Comparison of ENCODE assay signal across 8 cellular contexts in the genomic region with DNA sequence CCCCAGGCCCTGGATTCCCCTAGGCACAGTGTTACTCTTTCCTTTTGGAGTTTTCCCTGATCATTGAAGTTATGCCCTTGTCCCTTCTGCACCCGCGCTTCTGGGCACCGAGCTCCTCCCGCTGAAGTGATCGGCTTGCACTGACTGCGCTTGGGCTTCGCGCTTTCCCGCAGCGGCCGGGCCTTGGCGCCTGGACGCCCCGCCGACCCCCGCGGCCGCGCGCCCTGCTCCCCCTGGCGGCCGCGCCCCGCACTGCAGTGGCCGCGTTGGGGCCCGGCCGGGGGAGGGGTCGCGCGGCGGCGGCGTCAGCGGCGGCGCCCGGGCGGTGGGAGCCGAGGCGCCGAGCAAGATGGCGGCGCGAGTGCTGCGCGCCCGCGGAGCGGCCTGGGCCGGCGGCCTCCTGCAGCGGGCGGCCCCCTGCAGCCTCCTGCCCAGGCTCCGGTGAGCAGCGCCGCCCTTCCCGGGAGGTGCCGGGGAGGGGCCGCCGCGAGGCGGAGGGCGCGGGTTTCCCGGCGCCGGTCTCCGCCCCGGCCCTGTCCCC. TPM values are rescaled to one million over a fixed set of nuclear protein-coding genes. Genes with fewer than 3 reads are reported as not detected.
DNase-seq lines count a peak whose midpoint lies in the region; ATAC-seq and TF ChIP-seq lines count a peak whose summit lies in the region.

Gene NIPSNAP2, plus strand, starts transcription at position 325 of the 541 bp plus-strand sequence. Its CDS starts 25 bp downstream, at position 350.

- intact Hi-C loops in upper lobe of right lung (cut with DNase I) = no loop called here

- H3K9me3 ChIP-seq in ES-I3 (ENCODE audit: control insufficient read depth, insufficient read depth, low read length) = no peaks in the 10 kb centered on the region
- H3K9me3 ChIP-seq in cardiac muscle cell (ENCODE audit: low read depth) = no peaks in the 10 kb centered on the region
- H3K9me3 ChIP-seq in upper lobe of right lung = no peaks in the 10 kb centered on the region

- ATAC-seq in GM21619 (IDR thresholded peaks at IDR 0.05; ENCODE audit: unreplicated experiment) (peak; percentile 68), upper lobe of right lung (peak; percentile 90)

- peak within 1 kb of the TSS; percentile 84 for H3K9ac ChIP-seq in ES-I3 (ENCODE audit: low read depth, low read length)

- peak within 1 kb of the TSS; percentile 78 for H3K4me3 ChIP-seq in Jurkat, Clone E6-1 (ENCODE audit: low read length)
- peak within 1 kb of the TSS; percentile 74 for H3K4me3 ChIP-seq in cardiac muscle cell
- H3K4me3 ChIP-seq in upper lobe of right lung = peak within 1 kb of the TSS; percentile 70

- H3K36me3 ChIP-seq in ES-I3 (ENCODE audit: insufficient read depth, low read length) (peaks cover 3% of the 10 kb centered on the region), cardiac muscle cell (no peaks in the 10 kb centered on the region), upper lobe of right lung (no peaks in the 10 kb centered on the region)

- peak within 1 kb of the TSS; percentile 98 for H3K27ac ChIP-seq in cardiac muscle cell
- peak within 1 kb of the TSS; percentile 96 for H3K27ac ChIP-seq in upper lobe of right lung

- peaks cover 24% of the 10 kb centered on the region for H3K4me1 Mint-ChIP-seq in activated naive CD8-positive, alpha-beta T cell treated with anti-CD3 and anti-CD28 coated beads for 36 hours

- H3K27ac Mint-ChIP-seq in activated naive CD8-positive, alpha-beta T cell treated with anti-CD3 and anti-CD28 coated beads for 36 hours = peak within 1 kb of the TSS; percentile 86

- in situ Hi-C loops in SK-MEL-5 (cut with HindIII; ENCODE audit: low pct_unique_long_range_greater_than_20kb, low sequenced_read_pairs) = no loop called here

- no peaks in the 10 kb centered on the region for H3K9me3 Mint-ChIP-seq in activated naive CD8-positive, alpha-beta T cell treated with anti-CD3 and anti-CD28 coated beads for 36 hours

- peaks cover 20% of the 10 kb centered on the region for H3K36me3 Mint-ChIP-seq in activated naive CD8-positive, alpha-beta T cell treated with anti-CD3 and anti-CD28 coated beads for 36 hours

- peak within 1 kb of the TSS; percentile 90 for H3K4me3 Mint-ChIP-seq in activated naive CD8-positive, alpha-beta T cell treated with anti-CD3 and anti-CD28 coated beads for 36 hours

- no peaks in the 10 kb centered on the region for H3K27me3 Mint-ChIP-seq in activated naive CD8-positive, alpha-beta T cell treated with anti-CD3 and anti-CD28 coated beads for 36 hours

- peaks cover 5% of the 10 kb centered on the region; the same call in 1 of the 2 replicates for H3K4me1 ChIP-seq in ES-I3 (ENCODE audit: insufficient read depth, low read length)
- peaks cover 8% of the 10 kb centered on the region for H3K4me1 ChIP-seq in cardiac muscle cell (ENCODE audit: low read depth)
- peaks cover 19% of the 10 kb centered on the region for H3K4me1 ChIP-seq in upper lobe of right lung

- H3K27me3 ChIP-seq in cardiac muscle cell (peaks cover 12% of the 10 kb centered on the region), upper lobe of right lung (no peaks in the 10 kb centered on the region)

- peak; percentile 31 for TF ChIP-seq CTCF in cardiac muscle cell (IDR thresholded peaks at IDR 0.05; ENCODE audit: low read depth, low read length)
- peak; percentile 29 for TF ChIP-seq CTCF in upper lobe of right lung (IDR thresholded peaks at IDR 0.05)

- DNase-seq in Jurkat, Clone E6-1 (ENCODE audit: low read depth, low spot score) = no peak
- DNase-seq in SK-MEL-5 (ENCODE audit: low read depth, low spot score) (peak; percentile 64), cardiac muscle cell (ENCODE audit: low read depth in 1 of 2, low spot score in 1 of 2) (peak; percentile 74 to 86), pons (ENCODE audit: low spot score) (peak; percentile 39), upper lobe of right lung (no peak)
- peak; percentile 81 for DNase-seq in activated naive CD8-positive, alpha-beta T cell treated with anti-CD3 and anti-CD28 coated beads for 36 hours

RNA-seq across cellular contexts. Expression of gene NIPSNAP2, which starts in this region (rescaled TPM):
- 83.4 TPM for polyA plus RNA-seq in Jurkat, Clone E6-1 (2012; ENCODE audit: insufficient read depth, insufficient read length)
- 115 and 125 TPM in 2 replicates for total RNA-seq in SK-MEL-5 (2014; rRNA removed; shearing (Covaris generic))
- 101 and 122 TPM in 2 replicates for polyA plus RNA-seq in SK-MEL-5 (2015; cell fraction: cytosol; rRNA removed)
- polyA plus RNA-seq in SK-MEL-5 (2015; cell fraction: nucleus; rRNA removed) = 109 and 140 TPM in 2 replicates
- total RNA-seq in activated naive CD8-positive, alpha-beta T cell treated with anti-CD3 and anti-CD28 coated beads for 36 hours = 10 to 100 TPM; 47.0 to 47.2 TPM
- total RNA-seq in cardiac muscle cell = 97.7 and 123 TPM in 2 replicates
- 197 and 207 TPM in 2 replicates for polyA plus RNA-seq in cardiac muscle cell
- total RNA-seq in upper lobe of right lung = 47.7 TPM

Comparison
In these comparisons a context has a peak if more than half of its experiments do, and no peak if none do; other contexts are left out.
1. DNase-seq: peak in SK-MEL-5 (single experiment), activated naive CD8-positive, alpha-beta T cell treated with anti-CD3 and anti-CD28 coated beads for 36 hours (single experiment), cardiac muscle cell (2 of 2) and pons (single experiment); none in Jurkat, Clone E6-1 (single experiment) and upper lobe of right lung (single experiment).
2. Peak in every context shown above with its lines, with median percentiles within 50 percentile points of each other: H3K4me3 ChIP-seq.